8 cellular contexts compared by ENCODE assay signal in the genomic region with DNA sequence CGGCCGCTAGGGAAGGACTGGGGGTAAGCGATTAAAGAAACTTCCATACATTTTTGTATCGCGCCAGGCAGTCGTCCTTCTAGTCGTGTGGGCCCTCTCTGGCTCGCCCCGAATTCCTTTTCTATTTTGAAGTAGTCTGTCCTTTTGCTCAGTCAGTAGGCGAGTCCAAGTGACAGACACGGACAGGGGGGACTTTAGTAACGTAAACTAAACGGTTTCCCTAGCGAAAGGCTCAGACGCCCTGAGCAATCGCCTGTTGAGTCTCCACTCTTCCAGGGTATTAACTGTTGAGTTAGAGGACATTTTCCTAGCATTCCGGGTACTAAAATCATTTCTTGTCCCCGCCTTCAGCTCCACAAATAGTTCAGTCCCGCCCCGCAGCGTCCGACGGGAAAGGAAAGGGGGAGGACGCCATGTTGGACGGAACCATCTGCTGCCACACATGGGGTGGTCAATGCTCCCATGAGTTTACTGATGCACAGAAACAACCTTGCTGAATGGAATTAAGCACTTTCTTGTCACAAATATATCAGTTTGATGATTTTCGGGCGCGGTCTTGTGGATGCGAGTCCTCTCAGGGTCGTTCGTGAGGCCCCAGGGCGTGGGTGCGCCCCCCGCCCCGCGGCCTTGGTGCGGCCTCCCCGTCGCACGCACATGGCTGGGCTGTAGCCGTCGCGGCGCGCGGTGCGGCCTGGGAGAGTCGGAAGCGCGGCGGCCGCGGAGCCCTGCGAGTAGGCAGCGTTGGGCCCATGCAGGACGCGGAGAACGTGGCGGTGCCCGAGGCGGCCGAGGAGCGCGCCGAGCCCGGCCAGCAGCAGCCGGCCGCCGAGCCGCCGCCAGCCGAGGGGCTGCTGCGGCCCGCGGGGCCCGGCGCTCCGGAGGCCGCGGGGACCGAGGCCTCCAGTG.
A peak's percentile ranks its signal among the peaks of the same experiment; 100 is the strongest.
DNase-seq lines count a peak whose midpoint lies in the region; ATAC-seq and FAIRE-seq lines count a peak whose summit lies in the region.

A gene (plus strand): TSS at position 655 of the 906 bp plus-strand sequence. CDS start 95 bp downstream, at position 750.

- DNase-seq in AG20443 (ENCODE audit: low spot score) (peak; percentile 98), NCI-H446 (lab: John Stamatoyannopoulos, UW) (peak; percentile 95 to 96)
- peak; percentile 84 for DNase-seq in activated CD4-positive, CD25-positive, alpha-beta regulatory T cell treated with anti-CD3 and anti-CD28 coated beads, Interleukin-2, amount 50 U/mL, for 16 hours (ENCODE audit: low read depth, low spot score)
- peak; percentile 93 for DNase-seq in central memory CD4-positive, alpha-beta T cell
- DNase-seq in stimulated activated CD4-positive, alpha-beta T cell treated with anti-CD3 and anti-CD28 coated beads, Interleukin-12 subunit alpha, Interleukin-12 subunit beta, amount 100 ng/mL, for 24 hours (ENCODE audit: low read depth in 2 of 2) = peak; percentile 76 to 81

- ATAC-seq in GM19043 (IDR thresholded peaks at IDR 0.05; ENCODE audit: low read depth, unreplicated experiment) (peak; percentile 80), HG03354 (IDR thresholded peaks at IDR 0.05; ENCODE audit: poor library complexity, severe bottlenecking, unreplicated experiment) (peak; percentile 83)

- FAIRE-seq in islet of Langerhans (lab: Jason Lieb, UNC) = peak; percentile 71

Comparison
In these comparisons a context has a peak if more than half of its experiments do, and no peak if none do; other contexts are left out.
1. Peak in every context shown above with its lines: DNase-seq and ATAC-seq.